15 cellular contexts compared by ENCODE assay signal in genomic region chr18:35851286-35851967, GRCh38.
A peak's percentile ranks its signal among the peaks of the same experiment; 100 is the strongest.
DNase-seq lines count a peak whose midpoint lies in the region; ATAC-seq and TF ChIP-seq lines count a peak whose summit lies in the region.
"Had no signal": no experiment of that assay in that cellular context is flagged by ENCODE, and none has a peak within 500 bp of the region (broad histone marks: within the 10 kb centered on the region; RNA-seq: fewer than 3 reads in every experiment).

No MANE protein-coding gene starts in this region.

- H3K4me3 Mint-ChIP-seq in H9 = peak overlapping the region in 1 of 2 experiments; percentile 36; a peak in 2 of 5 replicates
- peak overlapping the region in 1 of 5 experiments; percentile 10 for H3K4me3 Mint-ChIP-seq in brain
- H3K4me3 Mint-ChIP-seq: CD8-positive, alpha-beta T cell had no signal

- H2BK20ac ChIP-seq in H9 (ENCODE audit: low read depth, low read length, poor library complexity, severe bottlenecking) = no peak overlapping the region

- H2BK120ac ChIP-seq in H9 (ENCODE audit: low read depth, low read length, poor library complexity, severe bottlenecking) = peak overlapping the region; percentile 92

- H3K27me3 ChIP-seq in H9 (ENCODE audit: insufficient read depth, low read length) = no peaks in the 10 kb centered on the region
- H3K27me3 ChIP-seq in iPS-15b (ENCODE audit: control insufficient read depth, insufficient read depth, low read length) = no peaks in the 10 kb centered on the region
- H3K27me3 ChIP-seq in stomach smooth muscle (ENCODE audit: control insufficient read depth in 1 of 2, insufficient read depth in 2 of 2, low read length in 2 of 2) = no peaks in the 10 kb centered on the region

- H3K36me3 ChIP-seq in iPS-15b (ENCODE audit: control insufficient read depth, insufficient read depth, low read length) (no peaks in the 10 kb centered on the region), stomach smooth muscle (ENCODE audit: control insufficient read depth in 2 of 2, insufficient read depth in 2 of 2, low read length in 2 of 2) (no peaks in the 10 kb centered on the region)

- peak overlapping the region; percentile 73 for H3K18ac ChIP-seq in H9 (ENCODE audit: insufficient read length, low read depth, low read length)

- H3K4me3 ChIP-seq in iPS-15b (ENCODE audit: low read depth, low read length) = no peak overlapping the region
- H3K4me3 ChIP-seq in stomach smooth muscle (ENCODE audit: low read length in 2 of 2) = peak overlapping the region in 1 of 2 donors; percentile 24

- ATAC-seq in HG02642 (IDR thresholded peaks at IDR 0.05; ENCODE audit: poor library complexity, unreplicated experiment) = no peak
- ATAC-seq: CD8-positive, alpha-beta T cell had no signal

- no peak overlapping the region for H2AK5ac ChIP-seq in H9 (ENCODE audit: insufficient read length, low read length)

- H3K9me3 ChIP-seq in H9 (ENCODE audit: control insufficient read depth, low read depth, low read length) (no peaks in the 10 kb centered on the region), iPS-15b (ENCODE audit: control insufficient read depth, insufficient read depth, low read length) (no peaks in the 10 kb centered on the region), stomach smooth muscle (ENCODE audit: control insufficient read depth in 2 of 2, low read length in 2 of 2) (no peaks in the 10 kb centered on the region)

- DNase-seq in H9 = peak; percentile 87
- no peak for DNase-seq in HuH-7.5 (ENCODE audit: low spot score)
- DNase-seq in HK-2 (ENCODE audit: unreplicated experiment) = no peak
- DNase-seq: CD8-positive, alpha-beta T cell; DMS79 treated with DMSO at 0.1 percent for 48 hours; GF-D8; KBM-7; NCI-H1048; NCI-H187 treated with DMSO at 0.1 percent for 48 hours; NCI-H510A; SHP77 treated with DMSO at 0.1 percent for 48 hours had no signal

- peak overlapping the region; percentile 3 for H2BK12ac ChIP-seq in H9 (ENCODE audit: insufficient read length, low read depth, low read length)

- peaks cover 20% of the 10 kb centered on the region for H3K4me1 ChIP-seq in H9 (ENCODE audit: insufficient read depth, low read length)
- peaks cover 27% of the 10 kb centered on the region for H3K4me1 ChIP-seq in iPS-15b (ENCODE audit: control insufficient read depth, insufficient read depth, low read length)
- peaks cover 41% of the 10 kb centered on the region for H3K4me1 ChIP-seq in stomach smooth muscle (ENCODE audit: control insufficient read depth, insufficient read depth, low read length)

- no peak overlapping the region for H2AFZ ChIP-seq in H9 (ENCODE audit: low read length)

- H4K5ac ChIP-seq in H9 (ENCODE audit: insufficient read length, low read depth, low read length) = peak overlapping the region; percentile 89

- no CpG with 5 or more reads among the region's 5 CpGs for WGBS in H9 (ENCODE audit: extremely low coverage, insufficient read length, low lambda C conversion rate)

- peak overlapping the region; percentile 27 for H3K9ac ChIP-seq in H9 (ENCODE audit: extremely low read depth, insufficient read length, low read length)
- H3K9ac ChIP-seq in iPS-15b (ENCODE audit: low read depth, low read length) = peak overlapping the region; percentile 48
- no peak overlapping the region for H3K9ac ChIP-seq in stomach smooth muscle (ENCODE audit: low read length in 2 of 2)

- peak overlapping the region; percentile 7 for H4K91ac ChIP-seq in H9 (ENCODE audit: insufficient read length, low read depth, low read length)

- H3K27ac ChIP-seq in H9 (ENCODE audit: insufficient read length, low read depth, low read length) (peak overlapping the region; percentile 98), stomach smooth muscle (ENCODE audit: low read length) (peak overlapping the region; percentile 82)

- H3K9me3 Mint-ChIP-seq in H9 = peaks cover 4 to 7% of the 10 kb centered on the region in 2 experiments
- peaks cover 0 to 3% (median 3%) of the 10 kb centered on the region in 5 experiments for H3K9me3 Mint-ChIP-seq in brain
- H3K9me3 Mint-ChIP-seq: CD8-positive, alpha-beta T cell had no signal

- no peaks in the 10 kb centered on the region for H3K23me2 ChIP-seq in H9 (ENCODE audit: insufficient read length, low read depth, low read length, poor library complexity, severe bottlenecking)

- no peak overlapping the region for H3T11ph ChIP-seq in H9 (ENCODE audit: low read length)

- H3K27ac Mint-ChIP-seq in H9 (peak overlapping the region in 2 of 3 experiments; percentile 98 to 99; a peak in 6 of 7 replicates), brain (peak overlapping the region in 3 of 5 experiments; percentile 18 to 83 (median 66))
- H3K27ac Mint-ChIP-seq: CD8-positive, alpha-beta T cell had no signal

- H3K56ac ChIP-seq in H9 (ENCODE audit: insufficient read length, low read depth, low read length) = no peak overlapping the region

- H2BK5ac ChIP-seq in H9 (ENCODE audit: insufficient read length, low read length) = peak overlapping the region; percentile 86

- H3K79me2 ChIP-seq in H9 (ENCODE audit: insufficient read depth, low read length) = no peaks in the 10 kb centered on the region

- H3K23ac ChIP-seq in H9 (ENCODE audit: insufficient read length, low read depth, low read length) = no peak overlapping the region

- H3K4me1 Mint-ChIP-seq in H9 (peaks cover 16 to 24% of the 10 kb centered on the region in 2 experiments), brain (peaks cover 6% of the 10 kb centered on the region)

- H3K36me3 Mint-ChIP-seq in H9 (ENCODE audit: insufficient read depth in 1 of 3, low read depth in 3 of 3) (peaks cover 4 to 15% (median 7%) of the 10 kb centered on the region in 3 experiments), brain (no peaks in the 10 kb centered on the region)
- H3K36me3 Mint-ChIP-seq: CD8-positive, alpha-beta T cell had no signal

- H2BK15ac ChIP-seq in H9 (ENCODE audit: low read depth, low read length) = no peak overlapping the region

- peak overlapping the region; percentile 4 for H3K4me2 ChIP-seq in H9 (ENCODE audit: insufficient read depth, insufficient read length, low read length)

- H3K4ac ChIP-seq in H9 (ENCODE audit: low read depth, low read length) = no peak overlapping the region; the same call in none of the 2 replicates

- TF ChIP-seq CTCF in H9 (conservative IDR thresholded peaks at IDR 0.05) (no peak), brain (conservative IDR thresholded peaks at IDR 0.05) (no peak)

- no peaks in the 10 kb centered on the region for H4K20me1 ChIP-seq in H9 (ENCODE audit: control insufficient read depth, insufficient read depth, insufficient read length)

- H3K27me3 Mint-ChIP-seq in H9 (ENCODE audit: low read depth) (no peaks in the 10 kb centered on the region), brain (no peaks in the 10 kb centered on the region)

- no peaks in the 10 kb centered on the region for H3K79me1 ChIP-seq in H9 (ENCODE audit: insufficient read depth, low read depth, low read length, poor library complexity, severe bottlenecking)

- H4K8ac ChIP-seq in H9 (replicated peaks; ENCODE audit: insufficient read length, low read depth, low read length) = no peak overlapping the region

- H3K14ac ChIP-seq in H9 (ENCODE audit: insufficient read depth, low read length) = no peak overlapping the region

Comparison
In these comparisons a context has a peak if more than half of its experiments do, and no peak if none do; other contexts are left out.
1. H3K9ac ChIP-seq: peak in H9 (single experiment) and iPS-15b (single experiment); none in stomach smooth muscle (0 of 2).